16 cellular contexts compared by ENCODE assay signal in the genomic region with DNA sequence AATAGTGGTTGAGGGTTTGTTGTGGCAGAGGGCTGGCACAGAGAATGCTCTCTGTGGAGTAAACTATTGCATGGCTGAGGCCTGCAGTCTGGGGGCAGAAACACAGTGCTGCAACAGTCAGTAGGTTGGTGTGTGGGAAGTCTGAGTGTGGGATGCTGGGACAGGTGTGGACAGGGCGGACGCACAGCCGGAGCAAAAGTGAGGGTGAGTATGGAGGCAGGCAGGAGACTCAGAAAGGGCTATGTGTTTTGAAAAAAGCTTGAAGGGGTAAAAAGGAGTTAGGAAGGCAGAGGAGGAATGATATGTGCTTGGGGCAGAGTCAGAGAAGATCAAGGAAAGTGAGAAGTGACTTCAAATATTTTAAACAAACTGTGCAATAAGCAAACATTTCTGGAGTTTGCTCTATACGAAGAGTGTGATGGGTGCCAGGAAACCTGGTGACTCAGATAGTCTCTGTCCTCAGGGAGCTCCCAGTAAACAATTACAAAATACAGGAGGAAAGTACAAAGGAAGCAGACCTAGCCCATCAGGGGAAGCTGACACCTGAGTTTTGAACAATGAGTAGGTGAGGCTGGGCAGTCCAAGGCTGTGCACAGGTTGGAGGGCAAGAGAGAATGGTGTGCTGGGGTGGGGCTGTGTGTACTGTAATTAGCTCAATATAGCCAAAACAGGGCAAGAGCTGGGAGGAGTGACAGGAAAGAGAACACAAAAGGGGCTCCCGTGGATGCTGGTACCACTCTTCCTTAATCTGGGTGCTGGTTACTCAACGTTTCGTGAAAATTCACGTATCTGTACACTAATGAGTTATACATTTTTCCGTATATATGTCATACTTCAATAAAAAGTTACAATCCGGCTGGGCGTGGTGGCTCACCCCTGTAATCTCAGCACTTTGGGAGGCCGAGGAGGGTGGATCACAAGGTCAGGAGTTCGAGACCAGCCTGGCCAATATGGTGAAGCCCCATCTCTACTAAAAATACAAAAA. TPM values are rescaled to one million over a fixed set of nuclear protein-coding genes. Genes with fewer than 3 reads are reported as not detected.
DNase-seq lines count a peak whose midpoint lies in the region; ATAC-seq and TF ChIP-seq lines count a peak whose summit lies in the region.
"Had no signal": no experiment of that assay in that cellular context is flagged by ENCODE, and none has a peak within 500 bp of the region (broad histone marks: within the 10 kb centered on the region; RNA-seq: fewer than 3 reads in every experiment).

No MANE protein-coding gene starts in this region.

- no peak overlapping the region for H2AFZ ChIP-seq in osteoblast (ENCODE audit: low read length)

- H3K27me3 ChIP-seq in osteoblast (ENCODE audit: insufficient read depth, low read length) = no peaks in the 10 kb centered on the region
- H3K27me3 ChIP-seq: adrenal gland had no signal

- H3K27ac ChIP-seq in osteoblast (ENCODE audit: low read depth, low read length) = no peak overlapping the region
- H3K27ac ChIP-seq: adrenal gland had no signal

- H3K36me3 Mint-ChIP-seq in T-helper 1 cell treated with Interleukin-12 subunit alpha and Interleukin-12 subunit beta and Interleukin-4 antibody, amounts not matched to agents 30 μg/mL and 1 μg/mL, for 36 hours (ENCODE audit: low read depth) = peaks cover 20% of the 10 kb centered on the region

- no peaks in the 10 kb centered on the region for H3K9me3 ChIP-seq in osteoblast (ENCODE audit: low read depth, low read length)
- H3K9me3 ChIP-seq: adrenal gland had no signal

- TF ChIP-seq CTCF in epithelial cell of esophagus (IDR thresholded peaks at IDR 0.05; ENCODE audit: insufficient read depth, low read depth, low read length, missing control alignments) (no peak), osteoblast (IDR thresholded peaks at IDR 0.05; ENCODE audit: extremely low read depth, low read depth, low read length) (no peak)

- no peak overlapping the region for H3K4me3 ChIP-seq in epithelial cell of esophagus (ENCODE audit: low read length)
- no peak overlapping the region for H3K4me3 ChIP-seq in osteoblast (ENCODE audit: insufficient read depth, low read length)
- H3K4me3 ChIP-seq: adrenal gland had no signal

- no peak overlapping the region for H3K4me2 ChIP-seq in osteoblast (ENCODE audit: insufficient read depth, low read length)

- no peak overlapping the region for H3K4me3 Mint-ChIP-seq in T-helper 1 cell treated with Interleukin-12 subunit alpha and Interleukin-12 subunit beta and Interleukin-4 antibody, amounts not matched to agents 30 μg/mL and 1 μg/mL, for 36 hours

- no peaks in the 10 kb centered on the region for H3K9me3 Mint-ChIP-seq in T-helper 1 cell treated with Interleukin-12 subunit alpha and Interleukin-12 subunit beta and Interleukin-4 antibody, amounts not matched to agents 30 μg/mL and 1 μg/mL, for 36 hours

- no peak for ATAC-seq in HG02870 (IDR thresholded peaks at IDR 0.05; ENCODE audit: unreplicated experiment)
- ATAC-seq: SK-N-SH treated with all-trans-retinoic acid at 6 μM for 48 hours had no signal

- H3K27me3 Mint-ChIP-seq in T-helper 1 cell treated with Interleukin-12 subunit alpha and Interleukin-12 subunit beta and Interleukin-4 antibody, amounts not matched to agents 30 μg/mL and 1 μg/mL, for 36 hours (ENCODE audit: low read depth) = no peaks in the 10 kb centered on the region

- H3K4me1 Mint-ChIP-seq in T-helper 1 cell treated with Interleukin-12 subunit alpha and Interleukin-12 subunit beta and Interleukin-4 antibody, amounts not matched to agents 30 μg/mL and 1 μg/mL, for 36 hours (ENCODE audit: low read depth) = peaks cover 29% of the 10 kb centered on the region

- H4K20me1 ChIP-seq in osteoblast (ENCODE audit: insufficient read depth, low read length) = no peaks in the 10 kb centered on the region

- peak overlapping the region; percentile 67 for H3K27ac Mint-ChIP-seq in T-helper 1 cell treated with Interleukin-12 subunit alpha and Interleukin-12 subunit beta and Interleukin-4 antibody, amounts not matched to agents 30 μg/mL and 1 μg/mL, for 36 hours

- H3K4me1 ChIP-seq in osteoblast (ENCODE audit: insufficient read depth, low read length) = peaks cover 6% of the 10 kb centered on the region

- no peaks in the 10 kb centered on the region for H3K79me2 ChIP-seq in osteoblast (ENCODE audit: insufficient read depth, low read length)

- no peaks in the 10 kb centered on the region for H3K36me3 ChIP-seq in osteoblast (ENCODE audit: insufficient read depth, low read length)
- H3K36me3 ChIP-seq: adrenal gland had no signal

- DNase-seq in T-helper 1 cell (no peak), NCI-H748 (lab: John Stamatoyannopoulos, UW; ENCODE audit: unreplicated experiment) (peak; percentile 82), epithelial cell of esophagus (ENCODE audit: low read depth) (peak; percentile 88), osteoblast (ENCODE audit: insufficient read length, low spot score, missing footprints) (peak; percentile 72), NCI-H82 (lab: John Stamatoyannopoulos, UW) (no peak), GOT3 (lab: John Stamatoyannopoulos, UW) (no peak)
- DNase-seq: activated CD4-positive, alpha-beta T cell treated with anti-CD3 and anti-CD28 coated beads, Interleukin-2, amount 50 U/mL, for 1 hour; DMS153; effector CD4-positive, alpha-beta T cell; MV-4-11; NCI-H526 treated with DMSO at 0.1 percent for 48 hours; substantia nigra had no signal

RNA-seq across cellular contexts. Expression of a gene that starts 55.2 kb away (rescaled TPM):
- total RNA-seq in osteoblast = 8.3 and 9.0 TPM in 2 replicates

Comparison
In these comparisons a context has a peak if more than half of its experiments do, and no peak if none do; other contexts are left out.
1. DNase-seq: peak in NCI-H748 (single experiment), epithelial cell of esophagus (single experiment) and osteoblast (single experiment); none in T-helper 1 cell (0 of 5), NCI-H82 (single experiment) and GOT3 (single experiment).